8 cellular contexts compared by ENCODE assay signal in the genomic region with DNA sequence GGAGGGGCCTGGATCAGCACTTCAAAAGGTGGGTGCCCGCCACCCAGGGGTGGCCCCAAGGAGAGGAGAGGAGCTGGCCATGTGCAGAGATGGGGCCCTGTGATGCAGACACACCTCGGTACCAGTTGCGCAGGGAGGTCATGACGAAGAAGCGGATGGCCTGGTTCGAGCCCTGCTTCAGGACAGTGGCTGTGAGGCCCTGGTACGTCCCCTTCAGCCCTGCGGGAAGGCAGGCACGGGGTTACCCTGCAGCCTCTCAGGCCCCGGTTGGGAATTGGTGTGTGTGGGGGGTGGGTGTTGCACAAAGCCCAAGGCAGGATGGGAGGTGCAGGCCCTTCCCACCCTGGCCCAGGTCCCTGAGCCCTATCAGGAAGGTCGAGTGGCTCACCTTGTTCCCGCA. TPM values are rescaled to one million over a fixed set of nuclear protein-coding genes. Genes with fewer than 3 reads are reported as not detected.
DNase-seq lines count a peak whose midpoint lies in the region; ATAC-seq and TF ChIP-seq lines count a peak whose summit lies in the region.
"Had no signal": no experiment of that assay in that cellular context is flagged by ENCODE, and none has a peak within 500 bp of the region (broad histone marks: within the 10 kb centered on the region; RNA-seq: fewer than 3 reads in every experiment).

No MANE protein-coding gene starts in this region.

- no peak for ATAC-seq in DND-41 (ENCODE audit: insufficient read depth, low read depth)
- ATAC-seq in GM18858 (IDR thresholded peaks at IDR 0.05; ENCODE audit: unreplicated experiment) = no peak
- ATAC-seq in HG03432 (IDR thresholded peaks at IDR 0.05; ENCODE audit: unreplicated experiment) = no peak

- peaks cover 34% of the 10 kb centered on the region for H3K36me3 ChIP-seq in DND-41 (ENCODE audit: insufficient read depth, low read length)
- H3K36me3 ChIP-seq in NT2/D1 (ENCODE audit: insufficient read depth, insufficient read length, low read length) = peaks cover 45% of the 10 kb centered on the region
- no peaks in the 10 kb centered on the region for H3K36me3 ChIP-seq in neural cell (ENCODE audit: insufficient read depth, low read length)

- H3K27ac ChIP-seq in DND-41 (ENCODE audit: low read length) (peak overlapping the region; percentile 43; the same call in 1 of the 2 replicates), neural cell (ENCODE audit: low read length) (no peak overlapping the region)

- H3K4me1 ChIP-seq in DND-41 (ENCODE audit: insufficient read depth, low read length) (peaks cover 68% of the 10 kb centered on the region), NT2/D1 (ENCODE audit: insufficient read depth, insufficient read length) (peaks cover 46% of the 10 kb centered on the region)

- TF ChIP-seq RAD21 in neural cell (conservative IDR thresholded peaks at IDR 0.05) = no peak

- H3K4me2 ChIP-seq in DND-41 (ENCODE audit: insufficient read depth, low read length) (peak overlapping the region; percentile 82), neural cell (ENCODE audit: low read length) (no peak overlapping the region)

- H3K9me3 ChIP-seq in DND-41 (ENCODE audit: insufficient read depth, low read length, severe bottlenecking) = no peaks in the 10 kb centered on the region
- no peaks in the 10 kb centered on the region for H3K9me3 ChIP-seq in NT2/D1 (ENCODE audit: insufficient read depth, low read length)
- no peaks in the 10 kb centered on the region for H3K9me3 ChIP-seq in neural cell (ENCODE audit: low read length)

- H3K9me2 ChIP-seq in neural cell (ENCODE audit: insufficient read depth, low read length) = no peaks in the 10 kb centered on the region

- no peak overlapping the region for H2AFZ ChIP-seq in DND-41 (ENCODE audit: low read depth, low read length)
- no peak overlapping the region for H2AFZ ChIP-seq in neural cell (ENCODE audit: low read depth, low read length)

- peak overlapping the region; percentile 86 for H3K9ac ChIP-seq in DND-41 (ENCODE audit: low read depth, low read length)
- peak overlapping the region; percentile 90 for H3K9ac ChIP-seq in NT2/D1 (ENCODE audit: insufficient read length, low read depth)
- H3K9ac ChIP-seq in neural cell (ENCODE audit: low read length) = no peak overlapping the region

- DNase-seq in DND-41 (no peak), NT2/D1 (ENCODE audit: low read depth, low spot score) (no peak), choroid plexus epithelial cell (ENCODE audit: low read depth) (no peak), SW 1271 (lab: John Stamatoyannopoulos, UW) (no peak)
- DNase-seq: NK-92 treated with Interleukin-12 subunit alpha and Interleukin-12 subunit beta, amount 100 ng/mL, for 24 hours had no signal

- peaks cover 57% of the 10 kb centered on the region for H4K20me1 ChIP-seq in DND-41 (ENCODE audit: insufficient read depth, low read length)
- H4K20me1 ChIP-seq in neural cell (ENCODE audit: insufficient read depth) = no peaks in the 10 kb centered on the region

- peak overlapping the region in 1 of 2 experiments; percentile 68; a peak in 2 of 4 replicates for H3K4me3 ChIP-seq in DND-41 (ENCODE audit: low read depth in 1 of 2, low read length in 2 of 2)
- H3K4me3 ChIP-seq in NT2/D1 (ENCODE audit: insufficient read length, low read depth) = peak overlapping the region; percentile 15
- peak overlapping the region; percentile 80 for H3K4me3 ChIP-seq in choroid plexus epithelial cell (ENCODE audit: low read depth, low read length)
- peak overlapping the region; percentile 91 for H3K4me3 ChIP-seq in neural cell (ENCODE audit: low read length)

- H3F3A ChIP-seq in neural cell (ENCODE audit: insufficient read depth, low read length, poor library complexity, severe bottlenecking) = no peaks in the 10 kb centered on the region

- TF ChIP-seq EP300 in neural cell (conservative IDR thresholded peaks at IDR 0.05; ENCODE audit: poor library complexity, severe bottlenecking) = no peak

- H3K79me2 ChIP-seq in DND-41 (ENCODE audit: insufficient read depth, low read length) = peaks cover 66% of the 10 kb centered on the region
- H3K79me2 ChIP-seq in neural cell (replicated peaks; ENCODE audit: insufficient read depth, low read length) = peaks cover 11% of the 10 kb centered on the region

- H3K27me3 ChIP-seq in DND-41 (ENCODE audit: insufficient read depth, low read length, poor library complexity) = no peaks in the 10 kb centered on the region
- no peaks in the 10 kb centered on the region for H3K27me3 ChIP-seq in NT2/D1 (ENCODE audit: insufficient read depth, insufficient read length)
- H3K27me3 ChIP-seq in neural cell (ENCODE audit: insufficient read depth, low read depth, low read length) = no peaks in the 10 kb centered on the region

- TF ChIP-seq CTCF in DND-41 (IDR thresholded peaks at IDR 0.05; ENCODE audit: borderline replicate concordance, extremely low read depth, low read length, poor library complexity, severe bottlenecking) (no peak), choroid plexus epithelial cell (conservative IDR thresholded peaks at IDR 0.05; ENCODE audit: low read depth, low read length) (no peak), neural cell (IDR thresholded peaks at IDR 0.05; ENCODE audit: poor library complexity, severe bottlenecking) (no peak)

TF ChIP-seq in neural cell, 6 proteins besides CTCF, POLR2A, EP300 and RAD21:
- TF ChIP-seq TAF1 (IDR thresholded peaks at IDR 0.05; ENCODE audit: low read depth) (no peak), SMC3 (conservative IDR thresholded peaks at IDR 0.05; ENCODE audit: poor library complexity) (no peak), MXI1 (conservative IDR thresholded peaks at IDR 0.05; ENCODE audit: poor library complexity, severe bottlenecking) (no peak), EZH2 (IDR thresholded peaks at IDR 0.05; ENCODE audit: borderline replicate concordance, insufficient read depth, low read length, poor library complexity, severe bottlenecking) (no peak), REST (IDR thresholded peaks at IDR 0.05; ENCODE audit: borderline replicate concordance) (no peak), POLR2AphosphoS5 (IDR thresholded peaks at IDR 0.05) (no peak)

RNA-seq across cellular contexts. Expression of gene SLC25A1, which starts 1.8 kb away (rescaled TPM):
- 81.4 and 89.2 TPM in 2 replicates for polyA plus RNA-seq in neural cell
- polyA minus RNA-seq in neural cell = 45.8 and 46.9 TPM in 2 replicates

RNA-seq across cellular contexts. Expression of gene GSC2, which starts 26.6 kb away (rescaled TPM):
- not detected in 2 replicates for polyA plus RNA-seq in neural cell
- polyA minus RNA-seq in neural cell = not detected in 2 replicates

RNA-seq across cellular contexts. Expression of gene ESS2, which starts 32.3 kb away (rescaled TPM):
- 27.6 and 28.0 TPM in 2 replicates for polyA plus RNA-seq in neural cell
- polyA minus RNA-seq in neural cell = 21.8 and 28.5 TPM in 2 replicates

RNA-seq across cellular contexts. Expression of gene TSSK2, which starts 45.6 kb away (rescaled TPM):
- polyA plus RNA-seq in neural cell = 0.26 TPM in 1 of 2 replicates, not detected in the other
- 0.35 TPM in 1 of 2 replicates, not detected in the other for polyA minus RNA-seq in neural cell

RNA-seq across cellular contexts. Expression of gene DGCR2, which starts 54.5 kb away (rescaled TPM):
- polyA plus RNA-seq in neural cell = 67.1 and 67.7 TPM in 2 replicates
- polyA minus RNA-seq in neural cell = 86.9 and 111 TPM in 2 replicates
